1 cellular context compared by ENCODE assay signal in the genomic region with DNA sequence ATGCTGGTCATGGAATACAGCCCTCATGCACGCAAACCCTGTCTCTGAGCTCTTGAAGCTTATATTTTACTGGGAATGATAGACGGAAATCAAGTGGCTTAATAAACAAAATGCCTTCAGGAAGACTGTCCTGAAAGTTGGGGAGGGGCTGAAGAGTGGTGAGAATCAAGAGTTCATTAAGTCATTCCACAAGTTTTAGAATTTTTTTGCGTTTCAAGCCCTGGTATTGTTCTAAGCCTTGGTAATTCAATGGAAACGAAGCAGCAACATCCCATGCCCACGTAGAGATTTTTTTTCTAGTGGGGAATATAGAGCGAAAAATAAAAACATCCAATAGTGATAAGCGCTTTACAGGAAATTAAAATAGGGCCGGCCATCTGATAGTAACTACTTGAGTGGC.
TF ChIP-seq lines count a peak whose summit lies in the region.

No MANE protein-coding gene starts in this region.

TF ChIP-seq in endothelial cell of umbilical vein, 7 proteins besides CTCF, POLR2A, EP300 and RAD21:
- no peak for TF ChIP-seq GATA2 (IDR thresholded peaks at IDR 0.05; ENCODE audit: insufficient read depth, insufficient read length, low read depth, low read length)
- TF ChIP-seq, protein P1, sequence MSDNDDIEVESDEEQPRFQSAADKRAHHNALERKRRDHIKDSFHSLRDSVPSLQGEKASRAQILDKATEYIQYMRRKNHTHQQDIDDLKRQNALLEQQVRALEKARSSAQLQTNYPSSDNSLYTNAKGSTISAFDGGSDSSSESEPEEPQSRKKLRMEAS (IDR thresholded peaks at IDR 0.05; ENCODE audit: insufficient read depth, insufficient read length) = no peak
- TF ChIP-seq EZH2 (IDR thresholded peaks at IDR 0.05; ENCODE audit: borderline replicate concordance, low read depth, low read length, severe bottlenecking) = no peak
- no peak for TF ChIP-seq POLR2AphosphoS5 (IDR thresholded peaks at IDR 0.05; ENCODE audit: insufficient read depth, low read depth, low read length)
- no peak for TF ChIP-seq JUN (IDR thresholded peaks at IDR 0.05; ENCODE audit: borderline replicate concordance, insufficient read depth, insufficient read length, low read depth)
- no peak for TF ChIP-seq FOS (IDR thresholded peaks at IDR 0.05; ENCODE audit: borderline replicate concordance, insufficient read depth, low read length)
- TF ChIP-seq MYC (IDR thresholded peaks at IDR 0.05; ENCODE audit: low read depth, low read length) = no peak
